ENCODE assay signal across 15 cellular contexts in genomic region chr1:247517795-247518612, GRCh38. TPM values are rescaled to one million over a fixed set of nuclear protein-coding genes. Genes with fewer than 3 reads are reported as not detected.
DNase-seq lines count a peak whose midpoint lies in the region; ATAC-seq and TF ChIP-seq lines count a peak whose summit lies in the region.
"Had no signal": no experiment of that assay in that cellular context is flagged by ENCODE, and none has a peak within 500 bp of the region (broad histone marks: within the 10 kb centered on the region; RNA-seq: fewer than 3 reads in every experiment).

No MANE protein-coding gene starts in this region.

- H3K4me3 Mint-ChIP-seq in activated T-cell treated with anti-CD3 and anti-CD28 coated beads, Interleukin-2, amount 50 U/mL, for 24 hours: no peak overlapping the region
- H3K4me3 Mint-ChIP-seq in T-cell: no peak overlapping the region

- H3K9me3 Mint-ChIP-seq in activated T-cell treated with anti-CD3 and anti-CD28 coated beads, Interleukin-2, amount 50 U/mL, for 24 hours: no peaks in the 10 kb centered on the region
- peaks cover 0 to 3% (median 0%) of the 10 kb centered on the region in 3 donors for H3K9me3 Mint-ChIP-seq in T-cell

- CTCF ChIA-PET in T-cell (lab: Charles Lee): no interaction called here

- no peaks in the 10 kb centered on the region for H3K27me3 ChIP-seq in kidney epithelial cell (ENCODE audit: control insufficient read depth, insufficient read depth, low read length)
- H3K27me3 ChIP-seq: cardiac muscle cell had no signal

- POLR2A ChIA-PET in T-cell (lab: Charles Lee): no interaction called here

- H3K4me3 ChIP-seq in kidney epithelial cell (ENCODE audit: low read depth, low read length): peak overlapping the region; percentile 19
- H3K4me3 ChIP-seq: cardiac muscle cell had no signal

- H3K27me3 Mint-ChIP-seq in activated T-cell treated with anti-CD3 and anti-CD28 coated beads, Interleukin-2, amount 50 U/mL, for 24 hours: peaks cover 48% of the 10 kb centered on the region
- peaks cover 15% of the 10 kb centered on the region in 2 donors for H3K27me3 Mint-ChIP-seq in T-cell

- ATAC-seq in T-cell (replicated peaks in 1 of 4) (peak in 3 of 4 experiments; percentile 23 to 45 (median 41)), GM18520 (IDR thresholded peaks at IDR 0.05; ENCODE audit: unreplicated experiment) (no peak), GM18517 (IDR thresholded peaks at IDR 0.05; ENCODE audit: unreplicated experiment) (no peak), GM19328 (IDR thresholded peaks at IDR 0.05; ENCODE audit: unreplicated experiment) (no peak)

- H3K36me3 ChIP-seq in kidney epithelial cell (ENCODE audit: control insufficient read depth, insufficient read depth, low read length): no peaks in the 10 kb centered on the region
- H3K36me3 ChIP-seq: cardiac muscle cell, WERI-Rb-1 had no signal

- H3K27ac Mint-ChIP-seq in activated T-cell treated with anti-CD3 and anti-CD28 coated beads, Interleukin-2, amount 50 U/mL, for 24 hours: no peak overlapping the region
- H3K27ac Mint-ChIP-seq in T-cell: no peak overlapping the region

- no peaks in the 10 kb centered on the region for H3K36me3 Mint-ChIP-seq in activated T-cell treated with anti-CD3 and anti-CD28 coated beads, Interleukin-2, amount 50 U/mL, for 24 hours (ENCODE audit: low read depth)
- H3K36me3 Mint-ChIP-seq in T-cell: no peaks in the 10 kb centered on the region

- no peak for TF ChIP-seq CTCF in kidney epithelial cell (IDR thresholded peaks at IDR 0.05; ENCODE audit: insufficient read depth, low read length, poor library complexity, severe bottlenecking)

- no peaks in the 10 kb centered on the region for H3K4me1 Mint-ChIP-seq in activated T-cell treated with anti-CD3 and anti-CD28 coated beads, Interleukin-2, amount 50 U/mL, for 24 hours (ENCODE audit: low read depth)
- no peaks in the 10 kb centered on the region for H3K4me1 Mint-ChIP-seq in T-cell

- DNase-seq in activated T-cell treated with anti-CD3 and anti-CD28 coated beads, Interleukin-2, amount 50 U/mL, for 24 hours: peak; percentile 32
- DNase-seq in activated T-cell treated with anti-CD3 and anti-CD28 coated beads, Interleukin-2, amount 50 U/mL, for 1 hour: no peak
- DNase-seq in T-cell (peak in 3 of 34 experiments; percentile 4 to 25 (median 11)), kidney epithelial cell (ENCODE audit: low read depth) (no peak)
- DNase-seq in stimulated activated CD4-positive, alpha-beta T cell treated with anti-CD3 and anti-CD28 coated beads, Interleukin-4, amount 100 ng/mL, for 4 hours: peak; percentile 8 to 13
- DNase-seq: effector memory CD4-positive, alpha-beta T cell; MV-4-11; NCI-H2081 treated with DMSO at 0.1 percent for 48 hours; WERI-Rb-1 had no signal

RNA-seq across cellular contexts. Expression of gene OR2C3, which starts 18.2 kb away (rescaled TPM):
- not detected for total RNA-seq in T-cell
- total RNA-seq in kidney epithelial cell: 0.04 and 0.07 TPM in 2 replicates
- total RNA-seq: cardiac muscle cell, G401, lung microvascular endothelial cell had no signal

RNA-seq across cellular contexts. Expression of gene GCSAML, which starts 30.9 kb away (rescaled TPM):
- total RNA-seq in T-cell (under 1 TPM in 4 of 5 donors, not detected in 1; 0.26 to 0.85 (median 0.36) TPM), kidney epithelial cell (0.04 TPM in 1 of 2 replicates, not detected in the other)
- total RNA-seq: cardiac muscle cell, G401, lung microvascular endothelial cell had no signal

Comparison
In these comparisons a context has a peak if more than half of its experiments do, and no peak if none do; other contexts are left out.
1. DNase-seq: peak in activated T-cell treated with anti-CD3 and anti-CD28 coated beads, Interleukin-2, amount 50 U/mL, for 24 hours (single experiment) and stimulated activated CD4-positive, alpha-beta T cell treated with anti-CD3 and anti-CD28 coated beads, Interleukin-4, amount 100 ng/mL, for 4 hours (2 of 2); none in activated T-cell treated with anti-CD3 and anti-CD28 coated beads, Interleukin-2, amount 50 U/mL, for 1 hour (single experiment) and kidney epithelial cell (single experiment).
2. ATAC-seq: peak in T-cell (3 of 4); none in GM18520 (single experiment), GM18517 (single experiment) and GM19328 (single experiment).